20 cellular contexts compared by ENCODE assay signal in genomic region chr7:114802628-114803027, GRCh38.
DNase-seq lines count a peak whose midpoint lies in the region; ATAC-seq lines count a peak whose summit lies in the region.
"Had no signal": no experiment of that assay in that cellular context is flagged by ENCODE, and none has a peak within 500 bp of the region (broad histone marks: within the 10 kb centered on the region; RNA-seq: fewer than 3 reads in every experiment).

No MANE protein-coding gene starts in this region.

- H3K4me1 Mint-ChIP-seq in activated CD4-positive, alpha-beta T cell treated with anti-CD3 and anti-CD28 coated beads for 36 hours: peaks cover 52% of the 10 kb centered on the region
- H3K4me1 Mint-ChIP-seq in activated T-helper 1 cell treated with anti-CD3 and anti-CD28 coated beads, Interleukin-12 subunit alpha, Interleukin-12 subunit beta, Interleukin-2, Interleukin-4 antibody, amounts not matched to agents 30 ng/mL and 10 ng/mL and 1 ng/mL, durations not matched to agents 14 hours and 24 hours and 36 hours (ENCODE audit: low read depth): peaks cover 30% of the 10 kb centered on the region
- H3K4me1 Mint-ChIP-seq in stimulated activated naive CD8-positive, alpha-beta T cell treated with anti-CD3 and anti-CD28 coated beads, Interleukin-15, Interleukin-2, amounts not matched to agents 100 ng/mL and 50 ng/mL, for 24 hours (ENCODE audit: low read depth): peaks cover 73% of the 10 kb centered on the region

- peak; percentile 74 for ATAC-seq in activated CD4-positive, alpha-beta T cell treated with anti-CD3 and anti-CD28 coated beads for 36 hours
- peak; percentile 75 to 80 for ATAC-seq in activated naive CD4-positive, alpha-beta T cell treated with anti-CD3 and anti-CD28 coated beads, Interleukin-2, amount 50 U/mL, for 72 hours
- ATAC-seq: HepG2 had no signal

- CTCF ChIA-PET in activated CD4-positive, alpha-beta T cell treated with anti-CD3 and anti-CD28 coated beads for 36 hours (lab: Charles Lee): interaction anchor here (1.5 kb wide), 1 partner anchor 24 kb away, joined by 4 read pairs; no protein-coding TSS in a partner anchor

- H3K36me3 Mint-ChIP-seq in activated CD4-positive, alpha-beta T cell treated with anti-CD3 and anti-CD28 coated beads for 36 hours (ENCODE audit: low read depth): no peaks in the 10 kb centered on the region
- peaks cover 0 to 33% of the 10 kb centered on the region in 2 donors for H3K36me3 Mint-ChIP-seq in activated naive CD4-positive, alpha-beta T cell treated with anti-CD3 and anti-CD28 coated beads, Interleukin-2, amount 50 U/mL, for 72 hours
- H3K36me3 Mint-ChIP-seq in activated T-helper 1 cell treated with anti-CD3 and anti-CD28 coated beads, Interleukin-12 subunit alpha, Interleukin-12 subunit beta, Interleukin-2, Interleukin-4 antibody, amounts not matched to agents 30 ng/mL and 10 ng/mL and 1 ng/mL, durations not matched to agents 14 hours and 24 hours and 36 hours (ENCODE audit: low read depth): peaks cover 3% of the 10 kb centered on the region
- H3K36me3 Mint-ChIP-seq in stimulated activated naive CD8-positive, alpha-beta T cell treated with anti-CD3 and anti-CD28 coated beads, Interleukin-15, Interleukin-2, amounts not matched to agents 100 ng/mL and 50 ng/mL, for 24 hours (ENCODE audit: low read depth): peaks cover 4% of the 10 kb centered on the region

- no peak for DNase-seq in activated CD4-positive, alpha-beta T cell treated with anti-CD3 and anti-CD28 coated beads for 36 hours
- DNase-seq in activated CD4-positive, alpha-beta T cell treated with anti-CD3 and anti-CD28 coated beads for 48 hours: no peak
- no peak for DNase-seq in activated naive CD4-positive, alpha-beta T cell treated with anti-CD3 and anti-CD28 coated beads, Interleukin-2, amount 50 U/mL, for 72 hours (ENCODE audit: low spot score in 2 of 2)
- no peak for DNase-seq in activated naive CD4-positive, alpha-beta T cell (lab: John Stamatoyannopoulos, UW)
- no peak for DNase-seq in activated T-helper 1 cell treated with anti-CD3 and anti-CD28 coated beads, Interleukin-12 subunit alpha, Interleukin-12 subunit beta, Interleukin-2, Interleukin-4 antibody, amounts not matched to agents 30 ng/mL and 10 ng/mL and 1 ng/mL, durations not matched to agents 14 hours and 24 hours and 36 hours (ENCODE audit: low spot score)
- DNase-seq in anterior cingulate cortex (lab: John Stamatoyannopoulos, UW): no peak
- DNase-seq in NOMO-1 (lab: John Stamatoyannopoulos, UW; ENCODE audit: unreplicated experiment in 2 of 2): no peak
- DNase-seq: 8988T; BE2C; CD4-positive, alpha-beta T cell; DMS53; GOT3; KG1; NCI-H1436; NCI-H2029 treated with DMSO at 0.1 percent for 48 hours; NCI-H2171 treated with DMSO at 0.1 percent for 48 hours; NCI-H446 treated with DMSO at 0.1 percent for 48 hours; NCI-H748 treated with DMSO at 0.1 percent for 48 hours had no signal

- H3K4me3 Mint-ChIP-seq in activated CD4-positive, alpha-beta T cell treated with anti-CD3 and anti-CD28 coated beads for 36 hours: no peak overlapping the region
- H3K4me3 Mint-ChIP-seq in activated T-helper 1 cell treated with anti-CD3 and anti-CD28 coated beads, Interleukin-12 subunit alpha, Interleukin-12 subunit beta, Interleukin-2, Interleukin-4 antibody, amounts not matched to agents 30 ng/mL and 10 ng/mL and 1 ng/mL, durations not matched to agents 14 hours and 24 hours and 36 hours: peak overlapping the region; percentile 35
- H3K4me3 Mint-ChIP-seq in stimulated activated naive CD8-positive, alpha-beta T cell treated with anti-CD3 and anti-CD28 coated beads, Interleukin-15, Interleukin-2, amounts not matched to agents 100 ng/mL and 50 ng/mL, for 24 hours: no peak overlapping the region
- H3K4me3 Mint-ChIP-seq: CD4-positive, alpha-beta T cell had no signal

- POLR2A ChIA-PET in activated CD4-positive, alpha-beta T cell treated with anti-CD3 and anti-CD28 coated beads for 36 hours (lab: Charles Lee): interaction anchor here (1.0 kb wide), 1 partner anchor 23 kb away, joined by 5 read pairs; no protein-coding TSS in a partner anchor

- H3K27ac Mint-ChIP-seq in activated CD4-positive, alpha-beta T cell treated with anti-CD3 and anti-CD28 coated beads for 36 hours: peak overlapping the region; percentile 88
- peak overlapping the region; percentile 46 to 98 for H3K27ac Mint-ChIP-seq in activated naive CD4-positive, alpha-beta T cell treated with anti-CD3 and anti-CD28 coated beads, Interleukin-2, amount 50 U/mL, for 72 hours
- peak overlapping the region; percentile 92 for H3K27ac Mint-ChIP-seq in activated T-helper 1 cell treated with anti-CD3 and anti-CD28 coated beads, Interleukin-12 subunit alpha, Interleukin-12 subunit beta, Interleukin-2, Interleukin-4 antibody, amounts not matched to agents 30 ng/mL and 10 ng/mL and 1 ng/mL, durations not matched to agents 14 hours and 24 hours and 36 hours
- peak overlapping the region; percentile 94 for H3K27ac Mint-ChIP-seq in stimulated activated naive CD8-positive, alpha-beta T cell treated with anti-CD3 and anti-CD28 coated beads, Interleukin-15, Interleukin-2, amounts not matched to agents 100 ng/mL and 50 ng/mL, for 24 hours
- H3K27ac Mint-ChIP-seq: CD4-positive, alpha-beta T cell had no signal

- H3K27me3 Mint-ChIP-seq in activated CD4-positive, alpha-beta T cell treated with anti-CD3 and anti-CD28 coated beads for 36 hours: peaks cover 3% of the 10 kb centered on the region
- H3K27me3 Mint-ChIP-seq in activated T-helper 1 cell treated with anti-CD3 and anti-CD28 coated beads, Interleukin-12 subunit alpha, Interleukin-12 subunit beta, Interleukin-2, Interleukin-4 antibody, amounts not matched to agents 30 ng/mL and 10 ng/mL and 1 ng/mL, durations not matched to agents 14 hours and 24 hours and 36 hours (ENCODE audit: insufficient read depth): no peaks in the 10 kb centered on the region
- peaks cover 8% of the 10 kb centered on the region for H3K27me3 Mint-ChIP-seq in stimulated activated naive CD8-positive, alpha-beta T cell treated with anti-CD3 and anti-CD28 coated beads, Interleukin-15, Interleukin-2, amounts not matched to agents 100 ng/mL and 50 ng/mL, for 24 hours
- H3K27me3 Mint-ChIP-seq: CD4-positive, alpha-beta T cell had no signal

- peaks cover 2% of the 10 kb centered on the region for H3K9me3 Mint-ChIP-seq in activated CD4-positive, alpha-beta T cell treated with anti-CD3 and anti-CD28 coated beads for 36 hours (ENCODE audit: low read depth)
- H3K9me3 Mint-ChIP-seq in activated naive CD4-positive, alpha-beta T cell treated with anti-CD3 and anti-CD28 coated beads, Interleukin-2, amount 50 U/mL, for 72 hours: peaks cover 0 to 18% of the 10 kb centered on the region in 2 donors
- no peaks in the 10 kb centered on the region for H3K9me3 Mint-ChIP-seq in activated T-helper 1 cell treated with anti-CD3 and anti-CD28 coated beads, Interleukin-12 subunit alpha, Interleukin-12 subunit beta, Interleukin-2, Interleukin-4 antibody, amounts not matched to agents 30 ng/mL and 10 ng/mL and 1 ng/mL, durations not matched to agents 14 hours and 24 hours and 36 hours
- peaks cover 3% of the 10 kb centered on the region for H3K9me3 Mint-ChIP-seq in stimulated activated naive CD8-positive, alpha-beta T cell treated with anti-CD3 and anti-CD28 coated beads, Interleukin-15, Interleukin-2, amounts not matched to agents 100 ng/mL and 50 ng/mL, for 24 hours
- H3K9me3 Mint-ChIP-seq: CD4-positive, alpha-beta T cell had no signal

- intact Hi-C loops in activated CD4-positive, alpha-beta T cell treated with anti-CD3 and anti-CD28 coated beads for 36 hours (cut with DNase I, micrococcal nuclease): loop anchor here (1.0 to 2.0 kb wide), 5 partner anchors 8 to 31 kb away; no protein-coding TSS in a partner anchor
- intact Hi-C loops in activated T-helper 1 cell treated with anti-CD3 and anti-CD28 coated beads, Interleukin-12 subunit alpha, Interleukin-12 subunit beta, Interleukin-2, Interleukin-4 antibody, amounts not matched to agents 30 ng/mL and 10 ng/mL and 1 ng/mL, durations not matched to agents 14 hours and 24 hours and 36 hours (cut with micrococcal nuclease): loop anchor here (1.0 kb wide), 4 partner anchors 9 to 129 kb away; no protein-coding TSS in a partner anchor
